19 cellular contexts compared by ENCODE assay signal in the genomic region with DNA sequence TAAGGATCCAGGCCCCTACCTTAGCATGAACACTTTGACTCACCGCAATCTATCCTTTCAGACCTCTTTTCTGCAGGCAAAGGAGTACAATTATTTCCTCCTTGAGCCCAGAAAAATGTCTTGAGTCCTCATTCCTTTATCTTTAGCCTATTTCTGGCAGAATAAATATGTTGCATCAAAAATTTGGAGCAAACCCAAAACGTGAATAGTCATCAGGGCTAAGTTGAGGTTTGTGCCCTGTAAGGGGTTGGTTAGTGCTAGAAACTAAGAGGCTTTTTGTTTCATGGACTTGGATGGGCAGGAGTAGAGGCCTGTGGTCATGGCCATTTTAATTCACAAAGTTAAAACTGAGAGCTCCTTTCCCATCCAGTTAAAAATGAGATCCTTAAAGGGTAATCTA.
"Had no signal": no experiment of that assay in that cellular context is flagged by ENCODE, and none has a peak within 500 bp of the region (broad histone marks: within the 10 kb centered on the region; RNA-seq: fewer than 3 reads in every experiment).

No MANE protein-coding gene starts in this region.

- H3K27ac ChIP-seq: esophagus squamous epithelium, prostate gland, sigmoid colon, skin epidermis, spleen, transverse colon, upper lobe of right lung, uterus had no signal

- H3K4me1 ChIP-seq: esophagus squamous epithelium, prostate gland, sigmoid colon, spleen, transverse colon, upper lobe of right lung, uterus had no signal

- DNase-seq: cerebellar nuclear complex; cortex of kidney; effector memory CD8-positive, alpha-beta T cell; erythroblast; esophagus squamous epithelium; hypothalamus; naive thymus-derived CD8-positive, alpha-beta T cell; nephron progenitor cell; nucleus accumbens; sigmoid colon; spleen; stimulated activated CD4-positive, alpha-beta T cell treated with anti-CD3 and anti-CD28 coated beads, Interleukin-4, amount 100 ng/mL, for 4 hours; stimulated activated naive CD8-positive, alpha-beta T cell treated with anti-CD3 and anti-CD28 coated beads, Interleukin-15, Interleukin-2, amounts not matched to agents 100 U/mL and 50 U/mL, for 24 hours; transverse colon; upper lobe of right lung; uterus had no signal

- H3K4me3 ChIP-seq: esophagus squamous epithelium, prostate gland, sigmoid colon, skin epidermis, spleen, transverse colon, upper lobe of right lung, uterus had no signal

- ATAC-seq: effector memory CD8-positive, alpha-beta T cell; naive thymus-derived CD8-positive, alpha-beta T cell; right cardiac atrium; stimulated activated naive CD8-positive, alpha-beta T cell treated with anti-CD3 and anti-CD28 coated beads, Interleukin-15, Interleukin-2, amounts not matched to agents 100 U/mL and 50 U/mL, for 24 hours; upper lobe of right lung had no signal

- H3K27me3 ChIP-seq: esophagus squamous epithelium, sigmoid colon, spleen, transverse colon, upper lobe of right lung, uterus had no signal
